In genomic region chr6:160036790-160037206, GRCh38 we compare ENCODE assay signal across 1 cellular context.
TF ChIP-seq lines count a peak whose summit lies in the region.

No MANE protein-coding gene starts in this region.

TF ChIP-seq in SK-N-SH, 30 proteins besides CTCF, POLR2A, EP300 and RAD21 (continued from another document):
- TF ChIP-seq USF2 (IDR thresholded peaks at IDR 0.05; ENCODE audit: borderline replicate concordance, low read depth, low read length), result no peak
- TF ChIP-seq FOXM1 (IDR thresholded peaks at IDR 0.05; ENCODE audit: low read depth), result no peak
- TF ChIP-seq TCF12 (IDR thresholded peaks at IDR 0.05), result peak; percentile 79
- TF ChIP-seq CHD2 (IDR thresholded peaks at IDR 0.05; ENCODE audit: low read length, partially characterized antibody), result no peak
- peak; percentile 86 for TF ChIP-seq NFIC (IDR thresholded peaks at IDR 0.05; ENCODE audit: borderline replicate concordance)
- TF ChIP-seq SMC3 (IDR thresholded peaks at IDR 0.05; ENCODE audit: low read depth, low read length), result no peak
- TF ChIP-seq GATA2 (CRISPR knock-in tag; IDR thresholded peaks at IDR 0.05), result no peak
- TF ChIP-seq ZBTB33 (IDR thresholded peaks at IDR 0.05; ENCODE audit: borderline replicate concordance, low read depth), result no peak
- no peak; the same call in 1 of the 2 replicates for TF ChIP-seq POLR2AphosphoS5 (IDR thresholded peaks at IDR 0.05; ENCODE audit: low read depth, low read length)
- no peak for TF ChIP-seq USF1 (IDR thresholded peaks at IDR 0.05; ENCODE audit: borderline replicate concordance, low read depth)
- no peak for TF ChIP-seq RFX5 (IDR thresholded peaks at IDR 0.05; ENCODE audit: low read length)
- TF ChIP-seq RCOR1 (IDR thresholded peaks at IDR 0.05; ENCODE audit: low read length), result no peak
- no peak for TF ChIP-seq GABPA (IDR thresholded peaks at IDR 0.05; ENCODE audit: low read depth)
- no peak for TF ChIP-seq ELF1 (IDR thresholded peaks at IDR 0.05)
- no peak for TF ChIP-seq FOXJ3 (CRISPR knock-in tag; IDR thresholded peaks at IDR 0.05)
- no peak for TF ChIP-seq NRF1 (IDR thresholded peaks at IDR 0.05; ENCODE audit: low read depth, low read length)
- TF ChIP-seq FOSL2 (IDR thresholded peaks at IDR 0.05; ENCODE audit: borderline replicate concordance, low read depth), result peak; percentile 72; the same call in 1 of the 2 replicates
- no peak for TF ChIP-seq REST (IDR thresholded peaks at IDR 0.05; ENCODE audit: low read depth, low read length)
- TF ChIP-seq RXRA (IDR thresholded peaks at IDR 0.05; ENCODE audit: borderline replicate concordance, low read depth), result no peak
- no peak for TF ChIP-seq SIN3A (IDR thresholded peaks at IDR 0.05; ENCODE audit: borderline replicate concordance, low read depth, low read length)
- no peak for TF ChIP-seq MEF2A (IDR thresholded peaks at IDR 0.05; ENCODE audit: borderline replicate concordance, low read depth)
- TF ChIP-seq TEAD4 (IDR thresholded peaks at IDR 0.05; ENCODE audit: borderline replicate concordance, insufficient read depth), result peak; percentile 43; the same call in 1 of the 2 replicates
- no peak for TF ChIP-seq YY1 (IDR thresholded peaks at IDR 0.05; ENCODE audit: low read depth)
- TF ChIP-seq TAF1 (IDR thresholded peaks at IDR 0.05; ENCODE audit: borderline replicate concordance, low read depth, low read length), result no peak
